27 cellular contexts compared by ENCODE assay signal in the genomic region with DNA sequence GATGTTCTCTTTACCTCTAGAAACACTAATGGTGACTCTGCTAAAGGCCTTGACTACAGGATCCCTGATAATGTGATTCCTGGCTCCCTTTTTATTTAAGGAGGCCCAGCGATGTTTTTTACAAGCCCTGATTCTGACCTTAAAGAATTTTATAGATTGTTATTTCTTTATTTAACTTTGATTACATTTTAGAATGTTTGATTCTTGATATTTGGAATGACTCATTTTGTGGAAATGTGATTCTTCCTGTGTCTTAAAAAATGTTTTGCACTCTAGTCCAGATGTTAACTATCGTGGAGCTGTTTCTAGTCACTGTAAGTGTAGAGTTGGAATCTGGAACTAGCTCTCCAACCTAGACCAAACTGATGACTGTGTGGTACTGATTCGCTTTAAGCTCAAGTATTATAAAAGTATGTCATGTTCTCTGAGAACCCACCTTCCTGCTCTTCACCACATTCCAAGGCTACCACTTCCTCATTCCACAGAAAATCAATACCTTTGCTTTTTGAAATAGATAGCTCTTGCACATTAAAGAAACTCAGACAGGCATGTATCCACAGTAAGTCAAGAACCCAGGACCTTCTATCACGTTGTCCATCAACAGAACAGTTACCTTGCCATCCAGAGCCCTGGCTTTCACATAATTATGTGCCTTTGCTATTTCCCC.
DNase-seq lines count a peak whose midpoint lies in the region; ATAC-seq and TF ChIP-seq lines count a peak whose summit lies in the region.
"Had no signal": no experiment of that assay in that cellular context is flagged by ENCODE, and none has a peak within 500 bp of the region (broad histone marks: within the 10 kb centered on the region; RNA-seq: fewer than 3 reads in every experiment).

No MANE protein-coding gene starts in this region.

- intact Hi-C loops in HCT116 (cut with micrococcal nuclease): no loop called here

- H2AFZ ChIP-seq in HCT116 (ENCODE audit: low read depth, low read length, poor library complexity, severe bottlenecking): no peak overlapping the region

- H4K20me1 ChIP-seq in HCT116 (ENCODE audit: insufficient read depth): no peaks in the 10 kb centered on the region

- DNase-seq in AG20443 (ENCODE audit: low spot score): peak; percentile 14
- DNase-seq in HCT116 (ENCODE audit: low read depth, low spot score): peak; percentile 42
- DNase-seq in T-helper 17 cell: no peak
- peak; percentile 20 for DNase-seq in fibroblast of the aortic adventitia (ENCODE audit: low read depth)
- no peak for DNase-seq in DMS114 treated with DMSO at 0.1 percent for 48 hours (lab: John Stamatoyannopoulos, UW; ENCODE audit: unreplicated experiment)
- DNase-seq in islet precursor cell: no peak
- DNase-seq: activated CD4-positive, alpha-beta T cell treated with anti-CD3 and anti-CD28 coated beads for 4 hours; activated CD8-positive, alpha-beta memory T cell treated with anti-CD3 and anti-CD28 coated beads, Interleukin-2, amount 10 ng/mL, durations not matched to agents 7 days and 5 days; AML-193; body of pancreas; colonic mucosa; COR-L47; endodermal cell; gastrocnemius medialis; kidney glomerular epithelial cell; NCI-H1417; NCI-H526; stimulated activated CD4-positive, alpha-beta T cell treated with anti-CD3 and anti-CD28 coated beads, Interleukin-4, amount 100 ng/mL, for 4 hours; stomach; T-helper 1 cell; trophoblast cell had no signal

- H3K27me3 Mint-ChIP-seq in T-helper 17 cell: no peaks in the 10 kb centered on the region
- H3K27me3 Mint-ChIP-seq: activated CD8-positive, alpha-beta memory T cell treated with anti-CD3 and anti-CD28 coated beads, Interleukin-2, amount 10 ng/mL, durations not matched to agents 7 days and 5 days; activated naive CD8-positive, alpha-beta T cell; activated T-helper 17 cell treated with anti-CD3 and anti-CD28 coated beads, Interleukin-2, amount 50 U/mL, for 72 hours; memory B cell had no signal

- peaks cover 22 to 27% of the 10 kb centered on the region in 2 experiments for H3K4me1 ChIP-seq in HCT116 (ENCODE audit: control insufficient read depth in 1 of 2, insufficient read depth in 2 of 2, low read length in 2 of 2)
- H3K4me1 ChIP-seq: body of pancreas, colonic mucosa had no signal

- ATAC-seq in HCT116 (peak; percentile 84), T-helper 17 cell (no peak), GM19395 (IDR thresholded peaks at IDR 0.05; ENCODE audit: unreplicated experiment) (no peak), GM19452 (IDR thresholded peaks at IDR 0.05; ENCODE audit: unreplicated experiment) (no peak)
- ATAC-seq: activated CD8-positive, alpha-beta memory T cell treated with anti-CD3 and anti-CD28 coated beads, Interleukin-2, amount 10 ng/mL, durations not matched to agents 7 days and 5 days; activated T-helper 17 cell treated with anti-CD3 and anti-CD28 coated beads, Interleukin-2, amount 50 U/mL, for 72 hours; body of pancreas; gastrocnemius medialis; Right ventricle myocardium inferior had no signal

- H3K4me1 Mint-ChIP-seq in T-helper 17 cell: no peaks in the 10 kb centered on the region
- H3K4me1 Mint-ChIP-seq: activated CD8-positive, alpha-beta memory T cell treated with anti-CD3 and anti-CD28 coated beads, Interleukin-2, amount 10 ng/mL, durations not matched to agents 7 days and 5 days; activated T-helper 17 cell treated with anti-CD3 and anti-CD28 coated beads, Interleukin-2, amount 50 U/mL, for 72 hours; memory B cell had no signal

- CTCF ChIA-PET in HCT116 (lab: Charles Lee): no interaction called here

- peak overlapping the region; percentile 70; the same call in 1 of the 2 replicates for H3K27ac ChIP-seq in HCT116 (ENCODE audit: low read depth, low read length)
- H3K27ac ChIP-seq: body of pancreas, colonic mucosa, gastrocnemius medialis, stomach had no signal

- no peaks in the 10 kb centered on the region for H3K27me3 ChIP-seq in HCT116 (ENCODE audit: insufficient read depth, low read length)
- H3K27me3 ChIP-seq: body of pancreas, colonic mucosa, gastrocnemius medialis, stomach had no signal

- TF ChIP-seq POLR2A in HCT116 (IDR thresholded peaks at IDR 0.05; ENCODE audit: borderline replicate concordance, extremely low read depth, insufficient read depth, insufficient read length): no peak

- H3K4me2 ChIP-seq in HCT116 (ENCODE audit: low read length): peak overlapping the region; percentile 69

- peaks cover 10% of the 10 kb centered on the region for H3K36me3 Mint-ChIP-seq in T-helper 17 cell (ENCODE audit: low read depth)

- TF ChIP-seq CTCF in HCT116 (IDR thresholded peaks at IDR 0.05 in 2 of 3, conservative IDR thresholded peaks at IDR 0.05 in 1 of 3; ENCODE audit: borderline replicate concordance in 1 of 3, insufficient read depth in 1 of 3, low read depth in 2 of 3, low read length in 2 of 3) (no peak), fibroblast of the aortic adventitia (IDR thresholded peaks at IDR 0.05; ENCODE audit: insufficient read depth, low read length) (no peak)

- H3K4me3 Mint-ChIP-seq in T-helper 17 cell: peak overlapping the region; percentile 1
- H3K4me3 Mint-ChIP-seq: activated CD8-positive, alpha-beta memory T cell treated with anti-CD3 and anti-CD28 coated beads, Interleukin-2, amount 10 ng/mL, durations not matched to agents 7 days and 5 days; activated naive CD8-positive, alpha-beta T cell; activated T-helper 17 cell treated with anti-CD3 and anti-CD28 coated beads, Interleukin-2, amount 50 U/mL, for 72 hours; endodermal cell; memory B cell had no signal

- H3K4me3 ChIP-seq in HCT116 (replicated peaks in 1 of 2; ENCODE audit: low read depth in 1 of 2, low read length in 2 of 2): peak overlapping the region in 1 of 2 experiments; percentile 40; a peak in 2 of 4 replicates
- H3K4me3 ChIP-seq in fibroblast of the aortic adventitia (ENCODE audit: low read depth, low read length): no peak overlapping the region
- H3K4me3 ChIP-seq: body of pancreas, colonic mucosa, gastrocnemius medialis, stomach had no signal

- H3K27ac Mint-ChIP-seq in T-helper 17 cell: no peak overlapping the region
- H3K27ac Mint-ChIP-seq: activated CD8-positive, alpha-beta memory T cell treated with anti-CD3 and anti-CD28 coated beads, Interleukin-2, amount 10 ng/mL, durations not matched to agents 7 days and 5 days; activated naive CD8-positive, alpha-beta T cell; activated T-helper 17 cell treated with anti-CD3 and anti-CD28 coated beads, Interleukin-2, amount 50 U/mL, for 72 hours; endodermal cell; memory B cell had no signal

- no peak for TF ChIP-seq RAD21 in HCT116 (IDR thresholded peaks at IDR 0.05; ENCODE audit: low read depth)

- H3K9me3 ChIP-seq in HCT116 (ENCODE audit: control insufficient read depth in 1 of 2, insufficient read depth in 1 of 2, low read depth in 1 of 2, low read length in 2 of 2) (no peaks in the 10 kb centered on the region), T-helper 17 cell (ENCODE audit: control insufficient read depth, low read length, poor library complexity, severe bottlenecking) (no peaks in the 10 kb centered on the region)
- H3K9me3 ChIP-seq: body of pancreas, colonic mucosa, gastrocnemius medialis, stomach had no signal

- H3K9ac ChIP-seq in HCT116 (ENCODE audit: low read length): peak overlapping the region; percentile 5; the same call in 1 of the 2 replicates

- BruUV-seq in HCT116 (replicated peaks; lab: Mats Ljungman, UMichigan): no TSS peak

- no peaks in the 10 kb centered on the region for H3K79me2 ChIP-seq in HCT116 (ENCODE audit: insufficient read depth, low read length)

- H3K9me2 ChIP-seq in HCT116 (ENCODE audit: insufficient read depth): no peaks in the 10 kb centered on the region

- RAD21 ChIA-PET in HCT116 (lab: Charles Lee; ENCODE audit: low non-redundant PET in 1 of 2, low total read pairs in 2 of 2, uncharacterized antibody in 2 of 2, unreplicated experiment in 2 of 2): no interaction called here

- peaks cover 0 to 4% of the 10 kb centered on the region in 2 experiments; a peak in 1 of 4 replicates for H3K36me3 ChIP-seq in HCT116 (ENCODE audit: control insufficient read depth in 1 of 2, insufficient read depth in 2 of 2, low read length in 2 of 2)
- H3K36me3 ChIP-seq: colonic mucosa had no signal

- POLR2A ChIA-PET in HCT116 (lab: Charles Lee): interaction anchor here (0.5 kb wide), 1 partner anchor 15 kb away, joined by 4 read pairs; no protein-coding TSS in a partner anchor

TF ChIP-seq in HCT116, 20 proteins besides CTCF, POLR2A, EP300 and RAD21 (continues in another document):
- TF ChIP-seq FOSL1 (IDR thresholded peaks at IDR 0.05; ENCODE audit: low read depth) (peak; percentile 49; the same call in 1 of the 2 replicates), SIN3A (IDR thresholded peaks at IDR 0.05; ENCODE audit: low read depth) (no peak), SP1 (IDR thresholded peaks at IDR 0.05; ENCODE audit: low read depth) (peak; percentile 62), POLR2AphosphoS5 (IDR thresholded peaks at IDR 0.05; ENCODE audit: low read depth, low read length) (no peak), CBX3 (IDR thresholded peaks at IDR 0.05; ENCODE audit: low read depth) (peak; percentile 47; the same call in 1 of the 2 replicates), CEBPB (IDR thresholded peaks at IDR 0.05; ENCODE audit: low read depth) (peak; percentile 25; the same call in 1 of the 2 replicates), EZH2 (IDR thresholded peaks at IDR 0.05) (no peak), SRF (IDR thresholded peaks at IDR 0.05; ENCODE audit: low read depth) (no peak), JUND (IDR thresholded peaks at IDR 0.05) (peak; percentile 50)
- TF ChIP-seq, protein P1, sequence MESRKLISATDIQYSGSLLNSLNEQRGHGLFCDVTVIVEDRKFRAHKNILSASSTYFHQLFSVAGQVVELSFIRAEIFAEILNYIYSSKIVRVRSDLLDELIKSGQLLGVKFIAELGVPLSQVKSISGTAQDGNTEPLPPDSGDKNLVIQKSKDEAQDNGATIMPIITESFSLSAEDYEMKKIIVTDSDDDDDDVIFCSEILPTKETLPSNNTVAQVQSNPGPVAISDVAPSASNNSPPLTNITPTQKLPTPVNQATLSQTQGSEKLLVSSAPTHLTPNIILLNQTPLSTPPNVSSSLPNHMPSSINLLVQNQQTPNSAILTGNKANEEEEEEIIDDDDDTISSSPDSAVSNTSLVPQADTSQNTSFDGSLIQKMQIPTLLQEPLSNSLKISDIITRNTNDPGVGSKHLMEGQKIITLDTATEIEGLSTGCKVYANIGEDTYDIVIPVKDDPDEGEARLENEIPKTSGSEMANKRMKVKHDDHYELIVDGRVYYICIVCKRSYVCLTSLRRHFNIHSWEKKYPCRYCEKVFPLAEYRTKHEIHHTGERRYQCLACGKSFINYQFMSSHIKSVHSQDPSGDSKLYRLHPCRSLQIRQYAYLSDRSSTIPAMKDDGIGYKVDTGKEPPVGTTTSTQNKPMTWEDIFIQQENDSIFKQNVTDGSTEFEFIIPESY (IDR thresholded peaks at IDR 0.05; ENCODE audit: extremely low read depth, insufficient replicate concordance, low read length): no peak
- TF ChIP-seq, protein P2, sequence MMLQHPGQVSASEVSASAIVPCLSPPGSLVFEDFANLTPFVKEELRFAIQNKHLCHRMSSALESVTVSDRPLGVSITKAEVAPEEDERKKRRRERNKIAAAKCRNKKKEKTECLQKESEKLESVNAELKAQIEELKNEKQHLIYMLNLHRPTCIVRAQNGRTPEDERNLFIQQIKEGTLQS (IDR thresholded peaks at IDR 0.05): no peak

Comparison
In these comparisons a context has a peak if more than half of its experiments do, and no peak if none do; other contexts are left out.
1. DNase-seq: peak in AG20443 (single experiment), HCT116 (single experiment) and fibroblast of the aortic adventitia (single experiment); none in T-helper 17 cell (0 of 3), DMS114 treated with DMSO at 0.1 percent for 48 hours (single experiment) and islet precursor cell (single experiment).